18 cellular contexts compared by ENCODE assay signal in the genomic region with DNA sequence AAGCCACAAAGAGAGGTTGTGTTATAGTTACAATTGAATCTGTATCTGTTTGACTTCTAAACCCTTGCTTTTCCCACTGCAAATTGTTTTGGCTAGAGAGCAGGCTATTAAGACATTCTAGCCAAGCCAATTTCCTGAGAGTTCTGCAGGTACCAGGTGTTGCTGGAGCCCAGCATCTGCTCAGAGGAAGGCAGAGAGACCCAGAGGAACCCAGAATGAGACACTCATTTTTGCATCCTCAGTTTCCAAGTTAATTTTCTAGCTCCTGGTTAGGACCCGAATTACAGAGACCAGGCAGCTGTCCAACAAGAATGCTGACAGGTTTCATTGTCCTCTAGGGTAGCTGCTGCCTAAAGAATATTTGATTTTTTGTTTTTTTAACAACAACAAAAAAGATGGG.
"Had no signal": no experiment of that assay in that cellular context is flagged by ENCODE, and none has a peak within 500 bp of the region (broad histone marks: within the 10 kb centered on the region; RNA-seq: fewer than 3 reads in every experiment).

No MANE protein-coding gene starts in this region.

- DNase-seq: effector memory CD8-positive, alpha-beta T cell; hypothalamus; immature natural killer cell; kidney; natural killer cell; occipital lobe; ovary; posterior cingulate gyrus; psoas muscle; right cardiac atrium; sigmoid colon; stimulated activated CD4-positive, alpha-beta T cell treated with anti-CD3 and anti-CD28 coated beads, Interleukin-2, amount 100 ng/mL, for 24 hours; stimulated activated CD4-positive, alpha-beta T cell treated with anti-CD3 and anti-CD28 coated beads, Interleukin-4, amount 100 ng/mL, for 24 hours; stimulated activated naive CD4-positive, alpha-beta T cell treated with Interleukin-2 at 50 U/mL for 16 hours; stomach; thyroid gland had no signal

- FAIRE-seq: endometrium, frontal cortex, kidney had no signal
